2 cellular contexts compared by ENCODE assay signal in the genomic region with DNA sequence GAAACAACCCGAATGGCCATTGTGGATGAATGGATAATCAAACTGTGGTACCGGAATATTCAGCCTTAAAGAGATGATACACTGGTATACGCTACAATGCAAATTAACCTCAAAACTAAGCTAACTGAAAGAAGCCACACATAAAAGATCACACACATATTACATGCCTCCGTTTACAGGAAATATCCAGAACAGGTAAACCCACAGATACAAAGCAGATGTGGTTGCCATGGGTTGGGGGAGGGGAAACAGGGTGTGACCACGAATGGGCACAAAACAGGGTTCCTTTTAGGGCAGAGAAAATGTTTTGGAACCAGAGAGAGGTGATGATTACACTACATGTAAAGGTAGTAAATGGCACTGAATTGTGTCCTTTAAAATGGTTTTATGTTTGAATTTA.
TF ChIP-seq lines count a peak whose summit lies in the region.

No MANE protein-coding gene starts in this region.

TF ChIP-seq in A549, 52 proteins besides CTCF, POLR2A, EP300 and RAD21 (continued from another document):
- TF ChIP-seq RNF2 (IDR thresholded peaks at IDR 0.05; ENCODE audit: borderline replicate concordance, low read depth) (no peak), CBX2 (IDR thresholded peaks at IDR 0.05; ENCODE audit: borderline replicate concordance, low read depth) (no peak), HMGXB4 (CRISPR knock-in tag; IDR thresholded peaks at IDR 0.05; ENCODE audit: borderline replicate concordance) (no peak)

TF ChIP-seq in WTC11, 78 proteins besides CTCF, POLR2A, EP300 and RAD21 (continued from another document):
- TF ChIP-seq, protein P1, sequence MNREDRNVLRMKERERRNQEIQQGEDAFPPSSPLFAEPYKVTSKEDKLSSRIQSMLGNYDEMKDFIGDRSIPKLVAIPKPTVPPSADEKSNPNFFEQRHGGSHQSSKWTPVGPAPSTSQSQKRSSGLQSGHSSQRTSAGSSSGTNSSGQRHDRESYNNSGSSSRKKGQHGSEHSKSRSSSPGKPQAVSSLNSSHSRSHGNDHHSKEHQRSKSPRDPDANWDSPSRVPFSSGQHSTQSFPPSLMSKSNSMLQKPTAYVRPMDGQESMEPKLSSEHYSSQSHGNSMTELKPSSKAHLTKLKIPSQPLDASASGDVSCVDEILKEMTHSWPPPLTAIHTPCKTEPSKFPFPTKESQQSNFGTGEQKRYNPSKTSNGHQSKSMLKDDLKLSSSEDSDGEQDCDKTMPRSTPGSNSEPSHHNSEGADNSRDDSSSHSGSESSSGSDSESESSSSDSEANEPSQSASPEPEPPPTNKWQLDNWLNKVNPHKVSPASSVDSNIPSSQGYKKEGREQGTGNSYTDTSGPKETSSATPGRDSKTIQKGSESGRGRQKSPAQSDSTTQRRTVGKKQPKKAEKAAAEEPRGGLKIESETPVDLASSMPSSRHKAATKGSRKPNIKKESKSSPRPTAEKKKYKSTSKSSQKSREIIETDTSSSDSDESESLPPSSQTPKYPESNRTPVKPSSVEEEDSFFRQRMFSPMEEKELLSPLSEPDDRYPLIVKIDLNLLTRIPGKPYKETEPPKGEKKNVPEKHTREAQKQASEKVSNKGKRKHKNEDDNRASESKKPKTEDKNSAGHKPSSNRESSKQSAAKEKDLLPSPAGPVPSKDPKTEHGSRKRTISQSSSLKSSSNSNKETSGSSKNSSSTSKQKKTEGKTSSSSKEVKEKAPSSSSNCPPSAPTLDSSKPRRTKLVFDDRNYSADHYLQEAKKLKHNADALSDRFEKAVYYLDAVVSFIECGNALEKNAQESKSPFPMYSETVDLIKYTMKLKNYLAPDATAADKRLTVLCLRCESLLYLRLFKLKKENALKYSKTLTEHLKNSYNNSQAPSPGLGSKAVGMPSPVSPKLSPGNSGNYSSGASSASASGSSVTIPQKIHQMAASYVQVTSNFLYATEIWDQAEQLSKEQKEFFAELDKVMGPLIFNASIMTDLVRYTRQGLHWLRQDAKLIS (CRISPR knock-in tag; IDR thresholded peaks at IDR 0.05; ENCODE audit: borderline replicate concordance) = no peak
- TF ChIP-seq NR3C1 (CRISPR knock-in tag; conservative IDR thresholded peaks at IDR 0.05; ENCODE audit: low read depth) (no peak), TEAD4 (CRISPR knock-in tag; IDR thresholded peaks at IDR 0.05) (no peak), MXD4 (CRISPR knock-in tag; IDR thresholded peaks at IDR 0.05; ENCODE audit: borderline replicate concordance) (no peak), TP53 (CRISPR knock-in tag; IDR thresholded peaks at IDR 0.05) (no peak), ZNF232 (CRISPR knock-in tag; IDR thresholded peaks at IDR 0.05) (no peak), NR2C2 (CRISPR knock-in tag; IDR thresholded peaks at IDR 0.05) (no peak), E2F4 (CRISPR knock-in tag; IDR thresholded peaks at IDR 0.05; ENCODE audit: borderline replicate concordance, low read depth) (no peak), ZNF121 (CRISPR knock-in tag; IDR thresholded peaks at IDR 0.05) (no peak)
